In the genomic region with DNA sequence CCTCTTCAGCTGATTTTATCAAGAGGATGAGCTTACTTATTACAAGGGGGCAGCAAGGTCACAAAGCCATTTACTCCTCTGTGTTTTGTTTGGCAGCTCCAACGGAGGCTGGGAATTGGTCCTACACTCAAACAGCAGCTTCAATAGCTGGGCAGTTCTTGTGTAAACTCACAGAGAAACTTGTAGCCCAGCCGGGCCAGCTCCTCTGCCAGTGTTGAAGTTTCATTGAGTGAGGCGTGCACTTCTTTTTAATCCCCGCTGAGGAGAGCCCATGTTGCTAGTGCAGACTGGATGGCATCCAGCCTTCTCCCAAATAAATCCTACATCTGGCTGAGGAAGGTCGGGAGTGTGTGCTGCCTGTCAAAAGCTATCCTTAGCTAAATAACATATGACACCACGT, we compare ENCODE assay signal across 12 cellular contexts. TPM values are rescaled to one million over a fixed set of nuclear protein-coding genes. Genes with fewer than 3 reads are reported as not detected.
A peak's percentile ranks its signal among the peaks of the same experiment; 100 is the strongest.
DNase-seq lines count a peak whose midpoint lies in the region; ATAC-seq and TF ChIP-seq lines count a peak whose summit lies in the region.
"Had no signal": no experiment of that assay in that cellular context is flagged by ENCODE, and none has a peak within 500 bp of the region (broad histone marks: within the 10 kb centered on the region; RNA-seq: fewer than 3 reads in every experiment).

No MANE protein-coding gene starts in this region.

- peak; percentile 24 for ATAC-seq in esophagus mucosa
- peak; percentile 60 for ATAC-seq in thoracic aorta (ENCODE audit: insufficient number of reproducible peaks, low FRiP score, low read depth)
- ATAC-seq in GM19395 (IDR thresholded peaks at IDR 0.05; ENCODE audit: unreplicated experiment): no peak
- ATAC-seq in naive thymus-derived CD4-positive, alpha-beta T cell: no peak
- ATAC-seq: stimulated activated memory B cell treated with anti-CD40 and anti-IgM and Interleukin-4, amounts not matched to agents 10 μg/mL and 1 μg/mL and 100 μg/mL, for 72 hours had no signal

- POLR2A ChIA-PET in naive thymus-derived CD4-positive, alpha-beta T cell (lab: Charles Lee): no interaction called here

- H3K27ac Mint-ChIP-seq in naive thymus-derived CD4-positive, alpha-beta T cell: no peak overlapping the region
- H3K27ac Mint-ChIP-seq: stimulated activated memory B cell treated with anti-CD40 and anti-IgM and Interleukin-4, amounts not matched to agents 10 μg/mL and 1 μg/mL and 100 μg/mL, for 72 hours had no signal

- CTCF ChIA-PET in naive thymus-derived CD4-positive, alpha-beta T cell (lab: Charles Lee): interaction anchor here (0.7 kb wide), 1 partner anchor 37 kb away, joined by 3 read pairs; no protein-coding TSS in a partner anchor

- H3K36me3 Mint-ChIP-seq in naive thymus-derived CD4-positive, alpha-beta T cell: peaks cover 0 to 3% (median 0%) of the 10 kb centered on the region in 5 donors
- H3K36me3 Mint-ChIP-seq: stimulated activated memory B cell treated with anti-CD40 and anti-IgM and Interleukin-4, amounts not matched to agents 10 μg/mL and 1 μg/mL and 100 μg/mL, for 72 hours had no signal

- TF ChIP-seq CTCF in LNCaP clone FGC (IDR thresholded peaks at IDR 0.05; ENCODE audit: control insufficient read depth, extremely low read depth, insufficient read depth): no peak
- TF ChIP-seq CTCF in liver (IDR thresholded peaks at IDR 0.05; ENCODE audit: low read depth, low read length, missing input control): no peak
- no peak for TF ChIP-seq CTCF in thoracic aorta (IDR thresholded peaks at IDR 0.05)

- H3K9ac ChIP-seq in liver (ENCODE audit: low read depth in 1 of 2, low read length in 2 of 2): no peak overlapping the region

- peaks cover 0 to 4% (median 0%) of the 10 kb centered on the region in 5 donors for H3K27me3 Mint-ChIP-seq in naive thymus-derived CD4-positive, alpha-beta T cell
- H3K27me3 Mint-ChIP-seq: stimulated activated memory B cell treated with anti-CD40 and anti-IgM and Interleukin-4, amounts not matched to agents 10 μg/mL and 1 μg/mL and 100 μg/mL, for 72 hours had no signal

- H3K4me3 ChIP-seq in LNCaP clone FGC (ENCODE audit: low read depth, low read length): no peak overlapping the region
- no peak overlapping the region for H3K4me3 ChIP-seq in liver (ENCODE audit: low read depth in 1 of 3, low read length in 3 of 3)
- no peak overlapping the region for H3K4me3 ChIP-seq in thoracic aorta
- no peak overlapping the region for H3K4me3 ChIP-seq in naive thymus-derived CD4-positive, alpha-beta T cell (ENCODE audit: low read length)

- peaks cover 11 to 41% (median 35%) of the 10 kb centered on the region in 7 donors for H3K4me1 Mint-ChIP-seq in naive thymus-derived CD4-positive, alpha-beta T cell

- no peak overlapping the region for H3K4me3 Mint-ChIP-seq in naive thymus-derived CD4-positive, alpha-beta T cell
- H3K4me3 Mint-ChIP-seq: stimulated activated memory B cell treated with anti-CD40 and anti-IgM and Interleukin-4, amounts not matched to agents 10 μg/mL and 1 μg/mL and 100 μg/mL, for 72 hours had no signal

- H3K4me1 ChIP-seq in liver (ENCODE audit: control insufficient read depth in 4 of 4, insufficient read depth in 4 of 4, low read length in 3 of 4): peaks cover 0 to 14% (median 8%) of the 10 kb centered on the region in 4 donors
- H3K4me1 ChIP-seq in thoracic aorta (ENCODE audit: control insufficient read depth in 1 of 2, low read depth in 2 of 2): peaks cover 0 to 13% of the 10 kb centered on the region in 2 donors
- peaks cover 0 to 6% of the 10 kb centered on the region in 2 donors for H3K4me1 ChIP-seq in naive thymus-derived CD4-positive, alpha-beta T cell (ENCODE audit: control insufficient read depth in 2 of 2, insufficient read depth in 2 of 2, low read length in 2 of 2)

- H3K27me3 ChIP-seq in liver (ENCODE audit: control insufficient read depth in 4 of 4, insufficient read depth in 4 of 4, low read length in 3 of 4) (peaks cover 0 to 10% (median 0%) of the 10 kb centered on the region in 4 donors), thoracic aorta (replicated peaks; ENCODE audit: insufficient read depth) (no peaks in the 10 kb centered on the region)
- H3K27me3 ChIP-seq in naive thymus-derived CD4-positive, alpha-beta T cell (ENCODE audit: control insufficient read depth in 2 of 2, insufficient read depth in 2 of 2, low read length in 2 of 2): no peaks in the 10 kb centered on the region

- intact Hi-C loops in naive thymus-derived CD4-positive, alpha-beta T cell (cut with micrococcal nuclease): no loop called here

- H3K9me3 Mint-ChIP-seq in naive thymus-derived CD4-positive, alpha-beta T cell: peaks cover 0 to 1% (median 0%) of the 10 kb centered on the region in 11 donors
- H3K9me3 Mint-ChIP-seq: stimulated activated memory B cell treated with anti-CD40 and anti-IgM and Interleukin-4, amounts not matched to agents 10 μg/mL and 1 μg/mL and 100 μg/mL, for 72 hours had no signal

- 30% methylated on average over 6 of the region's 6 CpGs for WGBS in liver

- TF ChIP-seq RAD21 in liver (IDR thresholded peaks at IDR 0.05): peak; percentile 28 to 40

- peak; percentile 97 for DNase-seq in LNCaP clone FGC (ENCODE audit: low read depth)
- no peak for DNase-seq in thoracic aorta (ENCODE audit: low spot score)
- DNase-seq in Kasumi-1 (lab: John Stamatoyannopoulos, UW): no peak
- no peak for DNase-seq in naive thymus-derived CD4-positive, alpha-beta T cell
- DNase-seq: activated CD8-positive, alpha-beta memory T cell treated with anti-CD3 and anti-CD28 coated beads, Interleukin-2, amount 50 U/mL, for 4 hours; retina; stimulated activated CD4-positive, alpha-beta T cell treated with anti-CD3 and anti-CD28 coated beads, Interleukin-4, amount 100 ng/mL, for 4 hours had no signal

- peaks cover 0 to 2% (median 0%) of the 10 kb centered on the region in 4 donors for H3K9me3 ChIP-seq in liver (ENCODE audit: control insufficient read depth in 4 of 4, low read length in 3 of 4)
- no peaks in the 10 kb centered on the region for H3K9me3 ChIP-seq in thoracic aorta
- no peaks in the 10 kb centered on the region for H3K9me3 ChIP-seq in naive thymus-derived CD4-positive, alpha-beta T cell (ENCODE audit: control insufficient read depth in 2 of 3, low read length in 3 of 3)

- no peak overlapping the region for H3K27ac ChIP-seq in liver (ENCODE audit: low read depth in 1 of 2, low read length in 2 of 2)
- H3K27ac ChIP-seq in thoracic aorta: no peak overlapping the region
- no peak overlapping the region for H3K27ac ChIP-seq in naive thymus-derived CD4-positive, alpha-beta T cell (ENCODE audit: low read depth, low read length)

- H3K36me3 ChIP-seq in liver (ENCODE audit: control insufficient read depth in 4 of 4, insufficient read depth in 3 of 4, low read depth in 1 of 4, low read length in 3 of 4): no peaks in the 10 kb centered on the region
- no peaks in the 10 kb centered on the region for H3K36me3 ChIP-seq in thoracic aorta
- no peaks in the 10 kb centered on the region for H3K36me3 ChIP-seq in naive thymus-derived CD4-positive, alpha-beta T cell (ENCODE audit: control insufficient read depth in 2 of 3, insufficient read depth in 3 of 3, low read length in 3 of 3)

TF ChIP-seq in liver, 16 proteins besides CTCF, POLR2A, EP300 and RAD21 (continues in another document):
- TF ChIP-seq HNF4A (conservative IDR thresholded peaks at IDR 0.05) (peak; percentile 47 to 55), YY1 (IDR thresholded peaks at IDR 0.05) (peak; percentile 24), GABPA (IDR thresholded peaks at IDR 0.05 in 1 of 2, conservative IDR thresholded peaks at IDR 0.05 in 1 of 2) (no peak), HNF4G (IDR thresholded peaks at IDR 0.05) (no peak)
- TF ChIP-seq, protein P1, sequence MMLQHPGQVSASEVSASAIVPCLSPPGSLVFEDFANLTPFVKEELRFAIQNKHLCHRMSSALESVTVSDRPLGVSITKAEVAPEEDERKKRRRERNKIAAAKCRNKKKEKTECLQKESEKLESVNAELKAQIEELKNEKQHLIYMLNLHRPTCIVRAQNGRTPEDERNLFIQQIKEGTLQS (IDR thresholded peaks at IDR 0.05): no peak
- TF ChIP-seq, protein P2, sequence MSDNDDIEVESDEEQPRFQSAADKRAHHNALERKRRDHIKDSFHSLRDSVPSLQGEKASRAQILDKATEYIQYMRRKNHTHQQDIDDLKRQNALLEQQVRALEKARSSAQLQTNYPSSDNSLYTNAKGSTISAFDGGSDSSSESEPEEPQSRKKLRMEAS (IDR thresholded peaks at IDR 0.05): peak; percentile 15
- TF ChIP-seq, protein P3, sequence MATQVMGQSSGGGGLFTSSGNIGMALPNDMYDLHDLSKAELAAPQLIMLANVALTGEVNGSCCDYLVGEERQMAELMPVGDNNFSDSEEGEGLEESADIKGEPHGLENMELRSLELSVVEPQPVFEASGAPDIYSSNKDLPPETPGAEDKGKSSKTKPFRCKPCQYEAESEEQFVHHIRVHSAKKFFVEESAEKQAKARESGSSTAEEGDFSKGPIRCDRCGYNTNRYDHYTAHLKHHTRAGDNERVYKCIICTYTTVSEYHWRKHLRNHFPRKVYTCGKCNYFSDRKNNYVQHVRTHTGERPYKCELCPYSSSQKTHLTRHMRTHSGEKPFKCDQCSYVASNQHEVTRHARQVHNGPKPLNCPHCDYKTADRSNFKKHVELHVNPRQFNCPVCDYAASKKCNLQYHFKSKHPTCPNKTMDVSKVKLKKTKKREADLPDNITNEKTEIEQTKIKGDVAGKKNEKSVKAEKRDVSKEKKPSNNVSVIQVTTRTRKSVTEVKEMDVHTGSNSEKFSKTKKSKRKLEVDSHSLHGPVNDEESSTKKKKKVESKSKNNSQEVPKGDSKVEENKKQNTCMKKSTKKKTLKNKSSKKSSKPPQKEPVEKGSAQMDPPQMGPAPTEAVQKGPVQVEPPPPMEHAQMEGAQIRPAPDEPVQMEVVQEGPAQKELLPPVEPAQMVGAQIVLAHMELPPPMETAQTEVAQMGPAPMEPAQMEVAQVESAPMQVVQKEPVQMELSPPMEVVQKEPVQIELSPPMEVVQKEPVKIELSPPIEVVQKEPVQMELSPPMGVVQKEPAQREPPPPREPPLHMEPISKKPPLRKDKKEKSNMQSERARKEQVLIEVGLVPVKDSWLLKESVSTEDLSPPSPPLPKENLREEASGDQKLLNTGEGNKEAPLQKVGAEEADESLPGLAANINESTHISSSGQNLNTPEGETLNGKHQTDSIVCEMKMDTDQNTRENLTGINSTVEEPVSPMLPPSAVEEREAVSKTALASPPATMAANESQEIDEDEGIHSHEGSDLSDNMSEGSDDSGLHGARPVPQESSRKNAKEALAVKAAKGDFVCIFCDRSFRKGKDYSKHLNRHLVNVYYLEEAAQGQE (IDR thresholded peaks at IDR 0.05): no peak

RNA-seq across cellular contexts. Expression of a gene that starts 59.5 kb away (rescaled TPM):
- total RNA-seq in esophagus mucosa (not detected), liver (not detected), thoracic aorta (not detected)
- under 1 TPM in 1 of 2 donors, not detected in 1; 0.42 TPM for polyA plus RNA-seq in liver
- total RNA-seq in naive thymus-derived CD4-positive, alpha-beta T cell: not detected
- polyA plus RNA-seq in naive thymus-derived CD4-positive, alpha-beta T cell: under 1 TPM in 1 of 2 donors, not detected in 1; 0.72 TPM
- polyA plus RNA-seq: esophagus had no signal

Comparison
In these comparisons a context has a peak if more than half of its experiments do, and no peak if none do; other contexts are left out.
1. ATAC-seq: peak in esophagus mucosa (single experiment) and thoracic aorta (single experiment); none in GM19395 (single experiment) and naive thymus-derived CD4-positive, alpha-beta T cell (single experiment).